8 cellular contexts compared by ENCODE assay signal in the genomic region with DNA sequence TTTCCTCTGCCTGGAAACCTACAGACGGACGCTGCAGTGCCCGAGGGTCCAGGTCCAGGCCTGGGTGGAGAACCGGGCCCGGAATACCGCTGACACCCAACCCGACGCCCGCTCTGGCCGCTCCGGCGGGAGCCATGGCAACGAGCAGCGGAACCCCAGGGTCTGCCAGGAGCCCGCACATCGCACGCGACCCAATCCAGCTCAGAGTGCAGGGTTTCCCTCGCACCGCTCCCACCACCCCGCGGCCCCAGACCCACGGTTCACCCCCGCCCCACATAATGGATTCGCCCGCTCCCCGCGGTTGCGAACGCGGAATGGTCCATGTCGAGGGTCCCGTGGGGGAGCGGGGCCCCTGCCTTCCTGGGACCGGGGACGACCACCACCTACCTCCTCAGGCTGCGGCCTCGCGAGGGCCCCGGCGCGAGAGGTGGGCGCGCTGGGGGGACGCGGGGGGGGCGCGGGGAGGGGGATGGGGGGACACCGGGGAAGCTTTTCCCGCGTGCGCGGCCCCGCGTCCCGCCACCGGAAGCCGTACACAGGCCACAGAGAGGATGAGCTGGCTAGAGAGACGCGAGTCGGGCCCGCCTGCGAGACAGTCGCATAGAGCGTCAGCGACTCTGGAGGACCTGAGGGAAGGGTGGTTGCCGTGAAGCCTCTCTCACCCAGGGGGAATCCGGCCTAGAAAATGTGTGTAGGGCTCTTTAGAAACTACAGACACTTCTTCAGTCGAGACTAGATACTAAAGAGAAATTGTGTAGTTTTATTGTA. TPM values are rescaled to one million over a fixed set of nuclear protein-coding genes. Genes with fewer than 3 reads are reported as not detected.
DNase-seq lines count a peak whose midpoint lies in the region; ATAC-seq and TF ChIP-seq lines count a peak whose summit lies in the region.

A gene with protein sequence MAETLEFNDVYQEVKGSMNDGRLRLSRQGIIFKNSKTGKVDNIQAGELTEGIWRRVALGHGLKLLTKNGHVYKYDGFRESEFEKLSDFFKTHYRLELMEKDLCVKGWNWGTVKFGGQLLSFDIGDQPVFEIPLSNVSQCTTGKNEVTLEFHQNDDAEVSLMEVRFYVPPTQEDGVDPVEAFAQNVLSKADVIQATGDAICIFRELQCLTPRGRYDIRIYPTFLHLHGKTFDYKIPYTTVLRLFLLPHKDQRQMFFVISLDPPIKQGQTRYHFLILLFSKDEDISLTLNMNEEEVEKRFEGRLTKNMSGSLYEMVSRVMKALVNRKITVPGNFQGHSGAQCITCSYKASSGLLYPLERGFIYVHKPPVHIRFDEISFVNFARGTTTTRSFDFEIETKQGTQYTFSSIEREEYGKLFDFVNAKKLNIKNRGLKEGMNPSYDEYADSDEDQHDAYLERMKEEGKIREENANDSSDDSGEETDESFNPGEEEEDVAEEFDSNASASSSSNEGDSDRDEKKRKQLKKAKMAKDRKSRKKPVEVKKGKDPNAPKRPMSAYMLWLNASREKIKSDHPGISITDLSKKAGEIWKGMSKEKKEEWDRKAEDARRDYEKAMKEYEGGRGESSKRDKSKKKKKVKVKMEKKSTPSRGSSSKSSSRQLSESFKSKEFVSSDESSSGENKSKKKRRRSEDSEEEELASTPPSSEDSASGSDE (minus strand): TSS at position 550 of the 768 bp plus-strand sequence. CDS start 771 bp downstream, outside the sequence.

- TF ChIP-seq CTCF in OCI-LY1 (IDR thresholded peaks at IDR 0.05; ENCODE audit: low read length): peak; percentile 15; the same call in 1 of the 2 replicates
- TF ChIP-seq CTCF in epithelial cell of proximal tubule (conservative IDR thresholded peaks at IDR 0.05; ENCODE audit: low read depth, low read length): no peak

- peak within 1 kb of the TSS; percentile 83 for H3K4me3 ChIP-seq in HUES48 (ENCODE audit: low read depth, low read length)
- peak within 1 kb of the TSS; percentile 97 for H3K4me3 ChIP-seq in OCI-LY1 (ENCODE audit: low read depth, low read length, poor library complexity, severe bottlenecking)
- peak within 1 kb of the TSS; percentile 75 for H3K4me3 ChIP-seq in epithelial cell of proximal tubule (ENCODE audit: low read depth, low read length)

- H3K9me2 ChIP-seq in OCI-LY1 (ENCODE audit: low read depth, low read length): no peaks in the 10 kb centered on the region

- ATAC-seq in GM21423 (IDR thresholded peaks at IDR 0.05; ENCODE audit: unreplicated experiment): peak; percentile 99

- H3K4me1 ChIP-seq in HUES48 (ENCODE audit: control insufficient read depth, insufficient read depth, low read length): peaks cover 18% of the 10 kb centered on the region
- peaks cover 20% of the 10 kb centered on the region for H3K4me1 ChIP-seq in OCI-LY1 (ENCODE audit: insufficient read depth, low read length, severe bottlenecking)

- peak within 1 kb of the TSS; percentile 98 for H3K4me2 ChIP-seq in OCI-LY1 (ENCODE audit: low read length)

- peak; percentile 90 for DNase-seq in DMS 273 (lab: John Stamatoyannopoulos, UW; ENCODE audit: unreplicated experiment)
- peak; percentile 75 for DNase-seq in activated T-cell treated with anti-CD3 and anti-CD28 coated beads for 4 hours
- no peak for DNase-seq in epithelial cell of proximal tubule (ENCODE audit: low read depth)
- DNase-seq in mucosa of gallbladder (ENCODE audit: low spot score): peak; percentile 85
- DNase-seq in stimulated activated CD8-positive, alpha-beta memory T cell treated with anti-CD3 and anti-CD28 coated beads, Interleukin-4, amount 100 ng/mL, for 4 hours (ENCODE audit: low read depth in 2 of 2, low spot score in 1 of 2): peak; percentile 69 to 78

- no peaks in the 10 kb centered on the region for H3K9me3 ChIP-seq in HUES48 (ENCODE audit: control insufficient read depth, insufficient read depth, low read length)
- no peaks in the 10 kb centered on the region for H3K9me3 ChIP-seq in OCI-LY1 (ENCODE audit: low read length)

- no peaks in the 10 kb centered on the region for H3F3A ChIP-seq in OCI-LY1 (ENCODE audit: insufficient read depth, low read length)

- H4K20me1 ChIP-seq in OCI-LY1 (ENCODE audit: insufficient read depth, low read length): no peaks in the 10 kb centered on the region

- H3K79me2 ChIP-seq in OCI-LY1 (ENCODE audit: insufficient read depth, low read length): peaks cover 24% of the 10 kb centered on the region

- H3K27me3 ChIP-seq in HUES48 (ENCODE audit: control insufficient read depth, insufficient read depth, low read length) (peaks cover 2% of the 10 kb centered on the region; the same call in 1 of the 2 replicates), OCI-LY1 (ENCODE audit: insufficient read depth, low read length) (no peaks in the 10 kb centered on the region)

- peaks cover 44% of the 10 kb centered on the region for H3K36me3 ChIP-seq in HUES48 (ENCODE audit: control insufficient read depth, insufficient read depth, low read length)
- peaks cover 44% of the 10 kb centered on the region for H3K36me3 ChIP-seq in OCI-LY1 (ENCODE audit: insufficient read depth, low read length)

- peak within 1 kb of the TSS; percentile 90; the same call in 1 of the 2 replicates for H2AFZ ChIP-seq in OCI-LY1 (ENCODE audit: low read length)

- peak within 1 kb of the TSS; percentile 81 for H3K9ac ChIP-seq in HUES48 (ENCODE audit: low read depth, low read length)
- peak within 1 kb of the TSS; percentile 98 for H3K9ac ChIP-seq in OCI-LY1 (ENCODE audit: low read length)

- H3K27ac ChIP-seq in HUES48 (ENCODE audit: low read depth, low read length) (peak within 1 kb of the TSS; percentile 80), OCI-LY1 (ENCODE audit: low read depth, low read length, poor library complexity, severe bottlenecking) (peak within 1 kb of the TSS; percentile 34)

RNA-seq across cellular contexts. Expression of the gene that starts here (rescaled TPM):
- 141 and 218 TPM in 2 replicates for total RNA-seq in epithelial cell of proximal tubule
- 61.8 TPM for total RNA-seq in mucosa of gallbladder
